ENCODE assay signal across 8 cellular contexts in the genomic region with DNA sequence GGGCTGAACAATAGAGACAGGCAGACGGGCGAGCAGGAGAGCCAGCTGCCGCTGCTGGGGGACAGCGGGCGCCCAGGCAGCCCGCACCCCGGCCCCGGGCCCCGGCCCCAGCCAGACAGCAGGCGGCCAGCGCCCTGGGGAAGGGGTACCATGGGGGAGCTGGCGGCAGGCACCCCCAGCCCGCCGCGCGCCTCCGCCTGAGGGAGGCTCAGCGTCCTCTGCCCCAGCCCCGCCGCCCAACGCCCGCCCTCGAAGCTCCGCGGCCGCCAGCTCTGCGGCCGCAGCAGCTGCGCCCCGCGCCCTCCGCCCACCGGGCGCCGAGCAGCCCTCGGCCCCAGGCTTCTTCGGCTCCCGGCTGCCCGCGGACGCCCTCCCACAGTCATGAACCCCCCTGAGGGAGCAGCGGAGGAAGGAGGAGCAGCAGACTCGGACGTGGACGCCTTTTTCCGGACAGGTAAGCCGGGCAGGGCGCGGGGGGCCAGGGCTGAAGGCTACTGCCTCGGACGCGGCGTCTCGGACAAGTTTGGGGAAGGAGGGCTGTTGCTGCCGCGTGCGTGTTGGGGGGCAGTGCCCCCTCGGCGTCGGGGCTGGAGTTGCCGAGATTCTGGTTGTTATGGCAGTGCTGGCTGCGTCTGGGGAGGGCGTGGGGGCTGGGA. TPM values are rescaled to one million over a fixed set of nuclear protein-coding genes. Genes with fewer than 3 reads are reported as not detected.
DNase-seq lines count a peak whose midpoint lies in the region; ATAC-seq and TF ChIP-seq lines count a peak whose summit lies in the region.

KALRN (plus strand) TSS at position 10 of the 656 bp plus-strand sequence.

- no peaks in the 10 kb centered on the region for H3K9me3 ChIP-seq in neural progenitor cell (ENCODE audit: low read depth)

- H3K4me3 Mint-ChIP-seq in activated CD4-positive, alpha-beta memory T cell treated with anti-CD3 and anti-CD28 coated beads for 36 hours: peak within 1 kb of the TSS; percentile 63
- H3K4me3 Mint-ChIP-seq in neural progenitor cell: peak within 1 kb of the TSS; percentile 89

- no peaks in the 10 kb centered on the region for H3K36me3 ChIP-seq in neural progenitor cell

- CTCF ChIA-PET in activated CD4-positive, alpha-beta memory T cell treated with anti-CD3 and anti-CD28 coated beads for 36 hours (lab: Charles Lee): interaction anchor here (0.8 to 2.2 kb wide), 17 partner anchors 9 to 518 kb away, joined by 3 to 13 read pairs (median 4); no protein-coding TSS in a partner anchor

- H3K36me3 Mint-ChIP-seq in activated CD4-positive, alpha-beta memory T cell treated with anti-CD3 and anti-CD28 coated beads for 36 hours: no peaks in the 10 kb centered on the region
- H3K36me3 Mint-ChIP-seq in neural progenitor cell: peaks cover 3% of the 10 kb centered on the region

- H4K20me1 ChIP-seq in neural progenitor cell (ENCODE audit: low read depth): peaks cover 14% of the 10 kb centered on the region

- ATAC-seq in HG02588 (IDR thresholded peaks at IDR 0.05; ENCODE audit: unreplicated experiment) (peak; percentile 19), GM21515 (IDR thresholded peaks at IDR 0.05; ENCODE audit: unreplicated experiment) (no peak), HG03039 (IDR thresholded peaks at IDR 0.05; ENCODE audit: unreplicated experiment) (no peak)

- no peak within 1 kb of the TSS for H3K27ac Mint-ChIP-seq in activated CD4-positive, alpha-beta memory T cell treated with anti-CD3 and anti-CD28 coated beads for 36 hours
- peak within 1 kb of the TSS; percentile 80 for H3K27ac Mint-ChIP-seq in neural progenitor cell

- DNase-seq in GM10266 (ENCODE audit: extremely low spot score) (peak; percentile 29), foreskin fibroblast (peak; percentile 2 to 7), neural progenitor cell (ENCODE audit: low spot score) (peak; percentile 69), DMS114 treated with DMSO at 0.1 percent for 48 hours (lab: John Stamatoyannopoulos, UW; ENCODE audit: unreplicated experiment) (no peak)
- DNase-seq in activated CD4-positive, alpha-beta memory T cell treated with anti-CD3 and anti-CD28 coated beads for 36 hours: peak; percentile 10

- H3K27me3 Mint-ChIP-seq in activated CD4-positive, alpha-beta memory T cell treated with anti-CD3 and anti-CD28 coated beads for 36 hours: peaks cover 43% of the 10 kb centered on the region
- peaks cover 6% of the 10 kb centered on the region for H3K27me3 Mint-ChIP-seq in neural progenitor cell (ENCODE audit: insufficient read depth, low read depth)

- peak within 1 kb of the TSS; percentile 100 for H2AFZ ChIP-seq in neural progenitor cell (replicated peaks)

- POLR2A ChIA-PET in activated CD4-positive, alpha-beta memory T cell treated with anti-CD3 and anti-CD28 coated beads for 36 hours (lab: Charles Lee): no interaction called here

- intact Hi-C loops in activated CD4-positive, alpha-beta memory T cell treated with anti-CD3 and anti-CD28 coated beads for 36 hours (cut with micrococcal nuclease): loop anchor here (2.0 kb wide), 1 partner anchor 73 kb away; the partner anchor contains the start of gene CCDC14

- H3F3A ChIP-seq in neural progenitor cell (ENCODE audit: low read depth): peaks cover 18% of the 10 kb centered on the region

- H3K9ac ChIP-seq in neural progenitor cell: peak within 1 kb of the TSS; percentile 66

- no peaks in the 10 kb centered on the region for H3K9me3 Mint-ChIP-seq in activated CD4-positive, alpha-beta memory T cell treated with anti-CD3 and anti-CD28 coated beads for 36 hours
- H3K9me3 Mint-ChIP-seq in neural progenitor cell: no peaks in the 10 kb centered on the region

- TF ChIP-seq CTCF in GM10266 (IDR thresholded peaks at IDR 0.05; ENCODE audit: control insufficient read depth, insufficient read depth, low read depth, missing control alignments): no peak
- TF ChIP-seq CTCF in foreskin fibroblast (IDR thresholded peaks at IDR 0.05; ENCODE audit: low read depth, low read length): no peak
- peak; percentile 11 for TF ChIP-seq CTCF in neural progenitor cell (IDR thresholded peaks at IDR 0.05)

- H3K4me1 Mint-ChIP-seq in activated CD4-positive, alpha-beta memory T cell treated with anti-CD3 and anti-CD28 coated beads for 36 hours (ENCODE audit: low read depth): peaks cover 14% of the 10 kb centered on the region
- H3K4me1 Mint-ChIP-seq in neural progenitor cell: peaks cover 26% of the 10 kb centered on the region

- peak within 1 kb of the TSS; percentile 93 for H3K4me2 ChIP-seq in neural progenitor cell

- H3K4me3 ChIP-seq in foreskin fibroblast (ENCODE audit: low read depth in 1 of 2, low read length in 2 of 2): peak within 1 kb of the TSS; percentile 51 to 63
- peak within 1 kb of the TSS; percentile 90 for H3K4me3 ChIP-seq in neural progenitor cell

- H3K79me2 ChIP-seq in neural progenitor cell (ENCODE audit: low read depth): peaks cover 13% of the 10 kb centered on the region

- peaks cover 22% of the 10 kb centered on the region for H3K4me1 ChIP-seq in neural progenitor cell

- peaks cover 65% of the 10 kb centered on the region for H3K27me3 ChIP-seq in neural progenitor cell

- peak within 1 kb of the TSS; percentile 78 for H3K27ac ChIP-seq in neural progenitor cell

RNA-seq across cellular contexts. Expression of gene KALRN, which starts in this region (rescaled TPM):
- total RNA-seq in activated CD4-positive, alpha-beta memory T cell treated with anti-CD3 and anti-CD28 coated beads for 36 hours: 1 to 10 TPM; 2.0 to 2.6 TPM
- 20.6 and 21.7 TPM in 2 replicates for total RNA-seq in neural progenitor cell (ENCODE audit: low replicate concordance)
